8 cellular contexts compared by ENCODE assay signal in the genomic region with DNA sequence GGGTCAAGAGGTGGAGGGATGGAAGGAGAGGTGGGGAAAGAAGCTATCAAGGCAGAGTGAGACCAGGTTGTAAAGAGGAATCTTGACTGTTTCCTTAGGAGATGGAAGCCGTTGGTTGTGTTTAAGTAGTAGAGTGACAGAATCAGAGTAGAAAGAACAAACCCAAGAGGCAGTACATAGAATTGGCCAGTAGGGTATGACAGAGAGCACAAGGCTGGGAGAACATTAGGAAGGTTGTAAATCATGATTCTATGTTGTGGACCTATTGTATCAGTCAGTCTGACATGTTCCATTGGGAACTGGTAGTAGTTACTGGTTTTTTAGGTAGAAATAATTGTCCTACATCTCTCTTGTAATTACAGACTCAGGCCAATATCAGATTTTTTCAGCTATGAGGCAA.
DNase-seq lines count a peak whose midpoint lies in the region; ATAC-seq and TF ChIP-seq lines count a peak whose summit lies in the region.

No MANE protein-coding gene starts in this region.

- in situ Hi-C loops in astrocyte of the cerebellum (cut with HindIII; ENCODE audit: low sequenced_read_pairs): no loop called here

- no peaks in the 10 kb centered on the region for H3K36me3 ChIP-seq in lower lobe of right lung

- peak; percentile 73 for ATAC-seq in GM21447 (IDR thresholded peaks at IDR 0.05; ENCODE audit: unreplicated experiment)
- ATAC-seq in lower lobe of right lung: peak; percentile 61 to 70
- ATAC-seq in stimulated activated naive CD8-positive, alpha-beta T cell treated with anti-CD3 and anti-CD28 coated beads, Interleukin-15, Interleukin-2, amounts not matched to agents 100 U/mL and 50 U/mL, for 24 hours: no peak

- H3K4me3 ChIP-seq in astrocyte of the cerebellum (ENCODE audit: low read depth, low read length): no peak overlapping the region
- no peak overlapping the region for H3K4me3 ChIP-seq in lower lobe of right lung

- TF ChIP-seq CTCF in astrocyte of the cerebellum (IDR thresholded peaks at IDR 0.05; ENCODE audit: low read depth, low read length, missing control alignments): peak; percentile 70
- TF ChIP-seq CTCF in lower lobe of right lung (IDR thresholded peaks at IDR 0.05): peak; percentile 63

- no peaks in the 10 kb centered on the region for H3K9me3 ChIP-seq in lower lobe of right lung

- intact Hi-C loops in lower lobe of right lung (cut with DNase I): no loop called here

- H3K27me3 ChIP-seq in lower lobe of right lung (ENCODE audit: low read depth): no peaks in the 10 kb centered on the region

- peak; percentile 45 for DNase-seq in D341Med (ENCODE audit: low spot score)
- peak; percentile 1 for DNase-seq in KG1 (lab: John Stamatoyannopoulos, UW)
- no peak for DNase-seq in astrocyte of the cerebellum (ENCODE audit: low read depth)
- no peak for DNase-seq in lower lobe of right lung
- no peak for DNase-seq in stimulated activated naive CD8-positive, alpha-beta T cell treated with anti-CD3 and anti-CD28 coated beads, Interleukin-15, Interleukin-2, amounts not matched to agents 100 U/mL and 50 U/mL, for 24 hours
- DNase-seq in SHP77 treated with DMSO at 0.1 percent for 48 hours (lab: John Stamatoyannopoulos, UW): no peak
- no peak for DNase-seq in activated naive CD4-positive, alpha-beta T cell (lab: John Stamatoyannopoulos, UW)

- no peak overlapping the region for H3K27ac ChIP-seq in lower lobe of right lung

- H3K4me1 ChIP-seq in lower lobe of right lung: no peaks in the 10 kb centered on the region

Comparison
In these comparisons a context has a peak if more than half of its experiments do, and no peak if none do; other contexts are left out.
1. DNase-seq: peak in D341Med (single experiment) and KG1 (single experiment); none in astrocyte of the cerebellum (single experiment), lower lobe of right lung (single experiment), stimulated activated naive CD8-positive, alpha-beta T cell treated with anti-CD3 and anti-CD28 coated beads, Interleukin-15, Interleukin-2, amounts not matched to agents 100 U/mL and 50 U/mL, for 24 hours (single experiment), SHP77 treated with DMSO at 0.1 percent for 48 hours (single experiment) and activated naive CD4-positive, alpha-beta T cell (0 of 4).